12 cellular contexts compared by ENCODE assay signal in the genomic region with DNA sequence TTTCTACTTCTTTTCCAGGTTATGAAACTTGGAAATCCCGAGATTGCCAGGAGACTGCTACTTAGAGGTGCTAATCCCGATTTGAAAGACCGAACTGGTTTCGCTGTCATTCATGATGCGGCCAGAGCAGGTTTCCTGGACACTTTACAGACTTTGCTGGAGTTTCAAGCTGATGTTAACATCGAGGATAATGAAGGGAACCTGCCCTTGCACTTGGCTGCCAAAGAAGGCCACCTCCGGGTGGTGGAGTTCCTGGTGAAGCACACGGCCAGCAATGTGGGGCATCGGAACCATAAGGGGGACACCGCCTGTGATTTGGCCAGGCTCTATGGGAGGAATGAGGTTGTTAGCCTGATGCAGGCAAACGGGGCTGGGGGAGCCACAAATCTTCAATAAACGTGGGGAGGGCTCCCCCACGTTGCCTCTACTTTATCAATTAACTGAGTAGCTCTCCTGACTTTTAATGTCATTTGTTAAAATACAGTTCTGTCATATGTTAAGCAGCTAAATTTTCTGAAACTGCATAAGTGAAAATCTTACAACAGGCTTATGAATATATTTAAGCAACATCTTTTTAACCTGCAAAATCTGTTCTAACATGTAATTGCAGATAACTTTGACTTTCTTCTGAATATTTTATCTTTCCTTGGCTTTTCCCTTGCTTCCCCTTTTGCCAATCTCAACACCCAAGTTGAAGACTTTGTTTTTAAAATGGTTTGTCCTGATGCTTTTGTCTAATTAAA. TPM values are rescaled to one million over a fixed set of nuclear protein-coding genes. Genes with fewer than 3 reads are reported as not detected.
DNase-seq lines count a peak whose midpoint lies in the region; ATAC-seq and TF ChIP-seq lines count a peak whose summit lies in the region.
"Had no signal": no experiment of that assay in that cellular context is flagged by ENCODE, and none has a peak within 500 bp of the region (broad histone marks: within the 10 kb centered on the region; RNA-seq: fewer than 3 reads in every experiment).

No MANE protein-coding gene starts in this region.

- TF ChIP-seq CTCF in right atrium auricular region (IDR thresholded peaks at IDR 0.05) (no peak), esophagus muscularis mucosa (IDR thresholded peaks at IDR 0.05) (no peak), mesothelial cell of epicardium (IDR thresholded peaks at IDR 0.05; ENCODE audit: unreplicated experiment) (no peak)

- 86% methylated on average over 12 of the region's 13 CpGs for WGBS in esophagus muscularis mucosa

- peaks cover 19% of the 10 kb centered on the region for H3K4me1 Mint-ChIP-seq in mesothelial cell of epicardium

- H3K27ac Mint-ChIP-seq in mesothelial cell of epicardium, result no peak overlapping the region
- H3K27ac Mint-ChIP-seq: activated CD8-positive, alpha-beta T cell treated with anti-CD3 and anti-CD28 coated beads for 36 hours; B cell; stimulated activated memory B cell treated with anti-CD40 and anti-IgM and Interleukin-4, amounts not matched to agents 10 μg/mL and 1 μg/mL and 100 μg/mL, for 72 hours had no signal

- H3K4me3 Mint-ChIP-seq in mesothelial cell of epicardium, result no peak overlapping the region
- H3K4me3 Mint-ChIP-seq: activated CD8-positive, alpha-beta T cell treated with anti-CD3 and anti-CD28 coated beads for 36 hours; B cell; stimulated activated memory B cell treated with anti-CD40 and anti-IgM and Interleukin-4, amounts not matched to agents 10 μg/mL and 1 μg/mL and 100 μg/mL, for 72 hours had no signal

- no peaks in the 10 kb centered on the region for H3K36me3 Mint-ChIP-seq in mesothelial cell of epicardium
- H3K36me3 Mint-ChIP-seq: stimulated activated memory B cell treated with anti-CD40 and anti-IgM and Interleukin-4, amounts not matched to agents 10 μg/mL and 1 μg/mL and 100 μg/mL, for 72 hours had no signal

- H3K9me3 ChIP-seq in right atrium auricular region (no peaks in the 10 kb centered on the region), esophagus muscularis mucosa (no peaks in the 10 kb centered on the region)

- TF ChIP-seq EP300 in esophagus muscularis mucosa (IDR thresholded peaks at IDR 0.05), result no peak

- TF ChIP-seq POLR2A in esophagus muscularis mucosa (IDR thresholded peaks at IDR 0.05; ENCODE audit: low read depth), result no peak

- peaks cover 0 to 9% of the 10 kb centered on the region in 2 donors for H3K4me1 ChIP-seq in right atrium auricular region
- H3K4me1 ChIP-seq in esophagus muscularis mucosa, result peaks cover 0 to 34% (median 21%) of the 10 kb centered on the region in 4 donors

- H3K36me3 ChIP-seq in right atrium auricular region (no peaks in the 10 kb centered on the region), esophagus muscularis mucosa (peaks cover 0 to 5% (median 0%) of the 10 kb centered on the region in 4 donors)

- H3K27ac ChIP-seq in right atrium auricular region, result peak overlapping the region; percentile 99 to 100
- H3K27ac ChIP-seq in esophagus muscularis mucosa (replicated peaks in 1 of 4), result peak overlapping the region; percentile 68 to 99 (median 96)

- H3K9me3 Mint-ChIP-seq in mesothelial cell of epicardium, result no peaks in the 10 kb centered on the region
- H3K9me3 Mint-ChIP-seq: activated CD8-positive, alpha-beta T cell treated with anti-CD3 and anti-CD28 coated beads for 36 hours; stimulated activated memory B cell treated with anti-CD40 and anti-IgM and Interleukin-4, amounts not matched to agents 10 μg/mL and 1 μg/mL and 100 μg/mL, for 72 hours had no signal

- H3K27me3 Mint-ChIP-seq in mesothelial cell of epicardium (ENCODE audit: low read depth), result peaks cover 90% of the 10 kb centered on the region

- H3K27me3 ChIP-seq in right atrium auricular region (no peaks in the 10 kb centered on the region), esophagus muscularis mucosa (no peaks in the 10 kb centered on the region)

- DNase-seq in right atrium auricular region (ENCODE audit: low spot score), result no peak
- no peak for DNase-seq in left ventricle myocardium superior
- peak; percentile 41 for DNase-seq in NCI-H748 treated with DMSO at 0.1 percent for 48 hours (lab: John Stamatoyannopoulos, UW)
- no peak for DNase-seq in esophagus muscularis mucosa (ENCODE audit: extremely low spot score)
- DNase-seq in mesothelial cell of epicardium (ENCODE audit: low spot score in 2 of 2, unreplicated experiment in 2 of 2), result no peak
- DNase-seq in cortex of kidney (lab: John Stamatoyannopoulos, UW), result no peak
- DNase-seq: activated CD8-positive, alpha-beta T cell treated with anti-CD3 and anti-CD28 coated beads for 36 hours; effector CD8-positive, alpha-beta T cell had no signal

- no peak for ATAC-seq in left ventricle myocardium superior
- ATAC-seq in HG02981 (IDR thresholded peaks at IDR 0.05; ENCODE audit: unreplicated experiment), result no peak
- ATAC-seq in HG02798 (IDR thresholded peaks at IDR 0.05; ENCODE audit: poor library complexity, unreplicated experiment), result no peak
- ATAC-seq: activated CD8-positive, alpha-beta T cell treated with anti-CD3 and anti-CD28 coated beads for 36 hours; stimulated activated memory B cell treated with anti-CD40 and anti-IgM and Interleukin-4, amounts not matched to agents 10 μg/mL and 1 μg/mL and 100 μg/mL, for 72 hours had no signal

- intact Hi-C loops in left ventricle myocardium superior (cut with micrococcal nuclease) (no loop called here), esophagus muscularis mucosa (cut with DNase I) (no loop called here)

- H3K4me3 ChIP-seq in right atrium auricular region (peak overlapping the region in 1 of 2 donors; percentile 22), esophagus muscularis mucosa (peak overlapping the region in 2 of 4 donors; percentile 24 to 89)

RNA-seq across cellular contexts. Expression of gene CDKN2C, which starts 4.0 kb away (rescaled TPM):
- total RNA-seq in right atrium auricular region, result 10 to 100 TPM; 11.3 to 15.9 TPM
- total RNA-seq in left ventricle myocardium superior, result 16.9 TPM
- total RNA-seq in esophagus muscularis mucosa, result 10 to 100 TPM; 20.4 to 37.4 (median 27.0) TPM
- total RNA-seq in mesothelial cell of epicardium, result 0.63 to 0.80 TPM (median 0.67 TPM) in 3 replicates

RNA-seq across cellular contexts. Expression of gene FAF1, which starts 14.0 kb away (rescaled TPM):
- total RNA-seq in right atrium auricular region, result 10 to 100 TPM; 36.1 to 68.8 TPM
- total RNA-seq in left ventricle myocardium superior, result 99.2 TPM
- 10 to 100 TPM; 39.7 to 60.6 (median 42.9) TPM for total RNA-seq in esophagus muscularis mucosa
- 43.2 to 47.6 TPM (median 44.4 TPM) in 3 replicates for total RNA-seq in mesothelial cell of epicardium
